In genomic region chr2:201433389-201433995, GRCh38 we compare ENCODE assay signal across 10 cellular contexts. TPM values are rescaled to one million over a fixed set of nuclear protein-coding genes. Genes with fewer than 3 reads are reported as not detected.
DNase-seq lines count a peak whose midpoint lies in the region; ATAC-seq and FAIRE-seq lines count a peak whose summit lies in the region.
"Had no signal": no experiment of that assay in that cellular context is flagged by ENCODE, and none has a peak within 500 bp of the region (broad histone marks: within the 10 kb centered on the region; RNA-seq: fewer than 3 reads in every experiment).

No MANE protein-coding gene starts in this region.

- ATAC-seq in right cardiac atrium (peak; percentile 62 to 65), HG02610 (IDR thresholded peaks at IDR 0.05; ENCODE audit: unreplicated experiment) (no peak), GM18858 (IDR thresholded peaks at IDR 0.05; ENCODE audit: unreplicated experiment) (no peak)

- H3K36me3 ChIP-seq in KOPT-K1 (ENCODE audit: insufficient read depth, low read length) (no peaks in the 10 kb centered on the region), small intestine (ENCODE audit: control insufficient read depth in 2 of 2, insufficient read depth in 2 of 2, low read length in 2 of 2) (no peaks in the 10 kb centered on the region)

- H3K4me1 ChIP-seq in right cardiac atrium (ENCODE audit: control insufficient read depth, insufficient read depth, low read length): peaks cover 4% of the 10 kb centered on the region
- H3K4me1 ChIP-seq in small intestine (ENCODE audit: control insufficient read depth in 2 of 2, insufficient read depth in 1 of 2, low read depth in 1 of 2, low read length in 1 of 2): peaks cover 0 to 12% of the 10 kb centered on the region in 2 donors

- peaks cover 13% of the 10 kb centered on the region for H3K9me3 Mint-ChIP-seq in activated T-helper 2 cell treated with anti-CD3 and anti-CD28 coated beads, Interferon-gamma antibody, Interleukin-2, Interleukin-4, amounts not matched to agents 10 μg/mL and 5 μg/mL and 100 μg/mL, durations not matched to agents 14 hours and 24 hours and 36 hours

- H3K4me3 ChIP-seq in right cardiac atrium (ENCODE audit: low read length) (peak overlapping the region; percentile 31), small intestine (ENCODE audit: low read depth in 1 of 2, low read length in 2 of 2) (no peak overlapping the region)

- H3K4me1 Mint-ChIP-seq in activated T-helper 2 cell treated with anti-CD3 and anti-CD28 coated beads, Interferon-gamma antibody, Interleukin-2, Interleukin-4, amounts not matched to agents 10 μg/mL and 5 μg/mL and 100 μg/mL, durations not matched to agents 14 hours and 24 hours and 36 hours (ENCODE audit: low read depth): peaks cover 39% of the 10 kb centered on the region

- H3K27ac ChIP-seq in KOPT-K1 (ENCODE audit: low read depth, low read length, poor library complexity, severe bottlenecking) (peak overlapping the region; percentile 43), right cardiac atrium (ENCODE audit: low read length) (peak overlapping the region; percentile 96), small intestine (ENCODE audit: low read depth in 1 of 2, low read length in 1 of 2) (peak overlapping the region in 1 of 2 donors; percentile 29)

- WGBS in right cardiac atrium: 29% methylated on average over 11 of the region's 11 CpGs
- 41 to 57% (median 46%) methylated on average over 11 of the region's 11 CpGs for WGBS in small intestine, 3 donors

- H3K36me3 Mint-ChIP-seq in activated T-helper 2 cell treated with anti-CD3 and anti-CD28 coated beads, Interferon-gamma antibody, Interleukin-2, Interleukin-4, amounts not matched to agents 10 μg/mL and 5 μg/mL and 100 μg/mL, durations not matched to agents 14 hours and 24 hours and 36 hours (ENCODE audit: low read depth): peaks cover 38% of the 10 kb centered on the region

- H3K27me3 ChIP-seq in right cardiac atrium (ENCODE audit: control insufficient read depth, insufficient read depth) (no peaks in the 10 kb centered on the region), small intestine (ENCODE audit: control insufficient read depth in 2 of 2, insufficient read depth in 2 of 2, low read length in 2 of 2) (no peaks in the 10 kb centered on the region)

- H3K27me3 Mint-ChIP-seq in activated T-helper 2 cell treated with anti-CD3 and anti-CD28 coated beads, Interferon-gamma antibody, Interleukin-2, Interleukin-4, amounts not matched to agents 10 μg/mL and 5 μg/mL and 100 μg/mL, durations not matched to agents 14 hours and 24 hours and 36 hours (ENCODE audit: low read depth): no peaks in the 10 kb centered on the region

- intact Hi-C loops in activated T-helper 2 cell treated with anti-CD3 and anti-CD28 coated beads, Interferon-gamma antibody, Interleukin-2, Interleukin-4, amounts not matched to agents 10 μg/mL and 5 μg/mL and 100 μg/mL, durations not matched to agents 14 hours and 24 hours and 36 hours (cut with micrococcal nuclease): loop anchor here (2.0 kb wide), 1 partner anchor 19 kb away; no protein-coding TSS in a partner anchor
- intact Hi-C loops in right cardiac atrium (cut with DNase I): no loop called here

- H3K9me3 ChIP-seq in KOPT-K1 (ENCODE audit: insufficient read depth, low read length, poor library complexity, severe bottlenecking) (no peaks in the 10 kb centered on the region), right cardiac atrium (ENCODE audit: control insufficient read depth, low read length) (no peaks in the 10 kb centered on the region), small intestine (ENCODE audit: control insufficient read depth, low read depth) (no peaks in the 10 kb centered on the region)

- no peak for DNase-seq in activated T-helper 2 cell treated with anti-CD3 and anti-CD28 coated beads, Interferon-gamma antibody, Interleukin-2, Interleukin-4, amounts not matched to agents 10 μg/mL and 5 μg/mL and 100 μg/mL, durations not matched to agents 14 hours and 24 hours and 36 hours (ENCODE audit: low spot score)
- DNase-seq in right cardiac atrium: no peak
- peak; percentile 64 for DNase-seq in small intestine
- DNase-seq in AG08395 (ENCODE audit: low spot score): no peak
- no peak for DNase-seq in SIG-M5 (lab: John Stamatoyannopoulos, UW)
- DNase-seq: NCI-H1092 treated with DMSO at 0.1 percent for 48 hours, posterior cingulate gyrus had no signal

- FAIRE-seq in small intestine (lab: Jason Lieb, UNC): no peak

- H3K27ac Mint-ChIP-seq in activated T-helper 2 cell treated with anti-CD3 and anti-CD28 coated beads, Interferon-gamma antibody, Interleukin-2, Interleukin-4, amounts not matched to agents 10 μg/mL and 5 μg/mL and 100 μg/mL, durations not matched to agents 14 hours and 24 hours and 36 hours: peak overlapping the region; percentile 44

- no peak overlapping the region for H3K4me3 Mint-ChIP-seq in activated T-helper 2 cell treated with anti-CD3 and anti-CD28 coated beads, Interferon-gamma antibody, Interleukin-2, Interleukin-4, amounts not matched to agents 10 μg/mL and 5 μg/mL and 100 μg/mL, durations not matched to agents 14 hours and 24 hours and 36 hours (ENCODE audit: low read depth)

RNA-seq across cellular contexts. Expression of gene TRAK2, which starts 17.8 kb away (rescaled TPM):
- 27.1 and 27.7 TPM in 2 replicates for total RNA-seq in activated T-helper 2 cell treated with anti-CD3 and anti-CD28 coated beads, Interferon-gamma antibody, Interleukin-2, Interleukin-4, amounts not matched to agents 10 μg/mL and 5 μg/mL and 100 μg/mL, durations not matched to agents 14 hours and 24 hours and 36 hours
- 100 to 1,000 TPM in 3 of 4 donors, 10 to 100 TPM in 1; 98.2 to 141 (median 134) TPM for total RNA-seq in right cardiac atrium
- polyA plus RNA-seq in right cardiac atrium (37.6 TPM), small intestine (10 to 100 TPM; 13.4 to 25.7 (median 17.3) TPM)

RNA-seq across cellular contexts. Expression of gene STRADB, which starts 18.0 kb away (rescaled TPM):
- total RNA-seq in activated T-helper 2 cell treated with anti-CD3 and anti-CD28 coated beads, Interferon-gamma antibody, Interleukin-2, Interleukin-4, amounts not matched to agents 10 μg/mL and 5 μg/mL and 100 μg/mL, durations not matched to agents 14 hours and 24 hours and 36 hours: 20.7 and 23.1 TPM in 2 replicates
- total RNA-seq in right cardiac atrium: 10 to 100 TPM; 35.4 to 51.3 (median 43.4) TPM
- 46.9 TPM for polyA plus RNA-seq in right cardiac atrium
- polyA plus RNA-seq in small intestine: 100 to 1,000 TPM in 1 of 3 donors, 10 to 100 TPM in 2; 30.3 to 160 (median 51.3) TPM

Comparison
In these comparisons a context has a peak if more than half of its experiments do, and no peak if none do; other contexts are left out.
1. ATAC-seq: peak in right cardiac atrium (2 of 2); none in HG02610 (single experiment) and GM18858 (single experiment).